16 cellular contexts compared by ENCODE assay signal in the genomic region with DNA sequence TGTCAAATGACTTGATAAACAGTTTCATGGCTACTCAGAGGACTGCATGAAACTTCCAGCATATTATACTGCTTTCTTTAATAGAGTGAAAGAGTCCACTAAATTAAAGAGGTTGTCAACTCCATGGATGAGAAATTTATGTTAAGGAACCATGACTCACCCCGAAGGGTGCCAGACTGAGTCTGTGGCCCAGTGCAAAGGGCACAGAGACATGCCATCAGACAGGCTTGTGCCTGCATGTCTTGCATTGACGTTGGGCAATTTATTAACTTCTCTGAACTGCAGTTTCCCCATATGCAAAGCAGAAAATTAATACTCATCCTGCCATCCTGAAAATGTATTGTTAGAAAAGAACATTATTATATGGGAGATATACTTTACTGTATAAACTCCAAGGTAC.
DNase-seq lines count a peak whose midpoint lies in the region; ATAC-seq and TF ChIP-seq lines count a peak whose summit lies in the region.
"Had no signal": no experiment of that assay in that cellular context is flagged by ENCODE, and none has a peak within 500 bp of the region (broad histone marks: within the 10 kb centered on the region; RNA-seq: fewer than 3 reads in every experiment).

No MANE protein-coding gene starts in this region.

- no peaks in the 10 kb centered on the region for H3K27me3 Mint-ChIP-seq in T-helper 2 cell treated with Interferon-gamma antibody and Interleukin-4, amounts not matched to agents 5 μg/mL and 100 μg/mL, for 36 hours (ENCODE audit: low read depth)

- H3K27ac Mint-ChIP-seq in T-helper 2 cell treated with Interferon-gamma antibody and Interleukin-4, amounts not matched to agents 5 μg/mL and 100 μg/mL, for 36 hours, result no peak overlapping the region
- H3K27ac Mint-ChIP-seq: H9 had no signal

- H3K4me3 Mint-ChIP-seq in T-helper 2 cell treated with Interferon-gamma antibody and Interleukin-4, amounts not matched to agents 5 μg/mL and 100 μg/mL, for 36 hours, result no peak overlapping the region
- H3K4me3 Mint-ChIP-seq: H9 had no signal

- no peaks in the 10 kb centered on the region for H3K4me1 Mint-ChIP-seq in T-helper 2 cell treated with Interferon-gamma antibody and Interleukin-4, amounts not matched to agents 5 μg/mL and 100 μg/mL, for 36 hours (ENCODE audit: low read depth)

- DNase-seq in Caki2 (ENCODE audit: low read depth) (peak; percentile 4), OCI-LY7 (ENCODE audit: low spot score) (no peak), cardiac septum (ENCODE audit: low spot score) (no peak)
- no peak for DNase-seq in central memory CD4-positive, alpha-beta T cell
- DNase-seq in T-helper 2 cell treated with Interferon-gamma antibody and Interleukin-4, amounts not matched to agents 5 μg/mL and 100 μg/mL, for 36 hours (ENCODE audit: low spot score), result no peak
- DNase-seq: AML-193, DMS79, H9, IMR-90, NCI-H1048, NCI-H187, NCI-H446, NCI-H748 treated with DMSO at 0.1 percent for 48 hours had no signal

- H3K9me3 Mint-ChIP-seq in T-helper 2 cell treated with Interferon-gamma antibody and Interleukin-4, amounts not matched to agents 5 μg/mL and 100 μg/mL, for 36 hours, result no peaks in the 10 kb centered on the region

- H3K9me2 ChIP-seq in OCI-LY7 (ENCODE audit: insufficient read depth, low read length), result no peaks in the 10 kb centered on the region

- no peaks in the 10 kb centered on the region for H3K79me2 ChIP-seq in OCI-LY7 (ENCODE audit: insufficient read depth, low read depth, low read length)

- H3K36me3 Mint-ChIP-seq in T-helper 2 cell treated with Interferon-gamma antibody and Interleukin-4, amounts not matched to agents 5 μg/mL and 100 μg/mL, for 36 hours (ENCODE audit: low read depth), result no peaks in the 10 kb centered on the region

- no peak for TF ChIP-seq CTCF in OCI-LY7 (conservative IDR thresholded peaks at IDR 0.05; ENCODE audit: low read length)

- H3K4me3 ChIP-seq in OCI-LY7 (ENCODE audit: low read depth, low read length, poor library complexity, severe bottlenecking), result no peak overlapping the region

- H3K27ac ChIP-seq in OCI-LY7 (ENCODE audit: low read depth, low read length, poor library complexity, severe bottlenecking), result no peak overlapping the region

- ATAC-seq in GM19463 (IDR thresholded peaks at IDR 0.05; ENCODE audit: unreplicated experiment) (peak; percentile 55), esophagus mucosa (peak; percentile 99), HG03354 (IDR thresholded peaks at IDR 0.05; ENCODE audit: poor library complexity, severe bottlenecking, unreplicated experiment) (no peak)

- no peak overlapping the region for H3K4me2 ChIP-seq in OCI-LY7 (ENCODE audit: low read length)

- POLR2A ChIA-PET in OCI-LY7 (lab: Charles Lee), result interaction anchor here (0.8 to 1.7 kb wide), 3 partner anchors 18 to 631 kb away, joined by 3 read pairs; no protein-coding TSS in a partner anchor

- H4K20me1 ChIP-seq in OCI-LY7 (ENCODE audit: insufficient read depth, low read length), result no peaks in the 10 kb centered on the region

- peak overlapping the region; percentile 34; the same call in 1 of the 2 replicates for H2AFZ ChIP-seq in OCI-LY7 (ENCODE audit: low read length)

- intact Hi-C loops in OCI-LY7 (cut with micrococcal nuclease; ENCODE audit: unreplicated experiment), result no loop called here
- intact Hi-C loops in cardiac septum (cut with DNase I), result no loop called here

- H3K9me3 ChIP-seq in OCI-LY7 (ENCODE audit: low read length), result no peaks in the 10 kb centered on the region

- H3K4me1 ChIP-seq in OCI-LY7 (ENCODE audit: insufficient read depth, low read length, poor library complexity, severe bottlenecking), result peaks cover 10% of the 10 kb centered on the region

- BruUV-seq in OCI-LY7 (replicated peaks; lab: Mats Ljungman, UMichigan), result no TSS peak

- CTCF ChIA-PET in OCI-LY7 (lab: Charles Lee; ENCODE audit: unreplicated experiment), result no interaction called here

- H3K36me3 ChIP-seq in OCI-LY7 (ENCODE audit: insufficient read depth, low read length), result no peaks in the 10 kb centered on the region

- in situ Hi-C loops in Caki2 (cut with HindIII; ENCODE audit: low pct_unique_long_range_greater_than_20kb, low sequenced_read_pairs), result no loop called here
